ENCODE assay signal across 11 cellular contexts in genomic region chr1:80054129-80054528, GRCh38.
DNase-seq lines count a peak whose midpoint lies in the region; ATAC-seq, FAIRE-seq and TF ChIP-seq lines count a peak whose summit lies in the region.
"Had no signal": no experiment of that assay in that cellular context is flagged by ENCODE, and none has a peak within 500 bp of the region (broad histone marks: within the 10 kb centered on the region; RNA-seq: fewer than 3 reads in every experiment).

No MANE protein-coding gene starts in this region.

- H3K4me3 ChIP-seq in SK-N-SH (ENCODE audit: low read depth in 2 of 2, low read length in 1 of 2) (no peak overlapping the region), endothelial cell of umbilical vein (replicated peaks in 1 of 3; ENCODE audit: insufficient read depth in 1 of 3, low read depth in 1 of 3, low read length in 3 of 3) (no peak overlapping the region), upper lobe of left lung (no peak overlapping the region)

- H3K4me2 ChIP-seq in SK-N-SH (no peak overlapping the region), endothelial cell of umbilical vein (ENCODE audit: insufficient read depth, low read length) (no peak overlapping the region)
- H3K4me2 ChIP-seq: KMS-11 had no signal

- H3K27me3 ChIP-seq in SK-N-SH (ENCODE audit: insufficient read depth) (no peaks in the 10 kb centered on the region), endothelial cell of umbilical vein (ENCODE audit: control insufficient read depth in 2 of 2, insufficient read depth in 2 of 2, low read length in 2 of 2) (no peaks in the 10 kb centered on the region), upper lobe of left lung (no peaks in the 10 kb centered on the region)

- H3K36me3 ChIP-seq in SK-N-SH (replicated peaks in 1 of 2; ENCODE audit: control insufficient read depth in 1 of 2, insufficient read depth in 2 of 2, low read length in 1 of 2) (no peaks in the 10 kb centered on the region), endothelial cell of umbilical vein (ENCODE audit: control insufficient read depth in 2 of 2, extremely low read depth in 1 of 2, insufficient read depth in 2 of 2, low read length in 2 of 2) (no peaks in the 10 kb centered on the region), upper lobe of left lung (no peaks in the 10 kb centered on the region)

- no TSS peak for BruUV-seq in endothelial cell of umbilical vein (replicated peaks; lab: Mats Ljungman, UMichigan)

- TF ChIP-seq CTCF in SK-N-SH (IDR thresholded peaks at IDR 0.05) (no peak), endothelial cell of umbilical vein (IDR thresholded peaks at IDR 0.05; ENCODE audit: extremely low read depth in 1 of 2, insufficient read depth in 1 of 2, low read depth in 1 of 2, low read length in 2 of 2) (no peak), upper lobe of left lung (IDR thresholded peaks at IDR 0.05) (no peak)

- TF ChIP-seq EP300 in SK-N-SH (IDR thresholded peaks at IDR 0.05; ENCODE audit: borderline replicate concordance in 1 of 2, low read depth in 1 of 2, low read length in 1 of 2) = no peak
- no peak for TF ChIP-seq EP300 in upper lobe of left lung (IDR thresholded peaks at IDR 0.05)

- 63% methylated on average over 7 of the region's 7 CpGs for WGBS in SK-N-SH (ENCODE audit: low lambda C conversion rate)
- 70 to 87% methylated on average over 7 of the region's 7 CpGs for WGBS in upper lobe of left lung, 2 donors

- H2AFZ ChIP-seq in SK-N-SH (ENCODE audit: low read depth) = no peak overlapping the region
- no peak overlapping the region for H2AFZ ChIP-seq in endothelial cell of umbilical vein (ENCODE audit: low read depth, low read length)

- ATAC-seq in SK-N-SH treated with all-trans-retinoic acid at 6 μM for 48 hours = no peak; the same call in 2 of the 3 replicates
- peak; percentile 26 to 35 for ATAC-seq in upper lobe of left lung (ENCODE audit: low FRiP score in 2 of 2)
- ATAC-seq in GM21360 (IDR thresholded peaks at IDR 0.05; ENCODE audit: unreplicated experiment) = no peak
- no peak for ATAC-seq in GM18858 (IDR thresholded peaks at IDR 0.05; ENCODE audit: unreplicated experiment)
- ATAC-seq in HG02840 (IDR thresholded peaks at IDR 0.05; ENCODE audit: low FRiP score, unreplicated experiment) = no peak

- no peaks in the 10 kb centered on the region for H3K9me2 ChIP-seq in SK-N-SH

- H3K4me1 ChIP-seq in SK-N-SH (ENCODE audit: control insufficient read depth in 1 of 2, insufficient read depth in 2 of 2, low read depth in 1 of 2, low read length in 1 of 2) (peaks cover 0 to 2% of the 10 kb centered on the region in 2 experiments; a peak in 1 of 4 replicates), endothelial cell of umbilical vein (ENCODE audit: control insufficient read depth, extremely low read depth, insufficient read depth, low read length) (no peaks in the 10 kb centered on the region), upper lobe of left lung (no peaks in the 10 kb centered on the region)

- H3F3A ChIP-seq in SK-N-SH (replicated peaks; ENCODE audit: insufficient read depth) = no peaks in the 10 kb centered on the region

- DNase-seq in SK-N-SH (peak; percentile 21), NCI-H446 treated with DMSO at 0.1 percent for 48 hours (lab: John Stamatoyannopoulos, UW) (peak; percentile 88), endothelial cell of umbilical vein (ENCODE audit: low read depth, low spot score) (peak; percentile 5), upper lobe of left lung (peak in 1 of 2 donors; percentile 39)
- DNase-seq: activated CD4-positive, alpha-beta T cell treated with anti-CD3 and anti-CD28 coated beads, Interleukin-2, amount 50 U/mL, for 48 hours; AML-193 had no signal

- CTCF ChIA-PET in SK-N-SH (lab: Yijun Ruan, JAX) (interaction anchor here (1.1 kb wide), 1 partner anchor 10 kb away, joined by 3 read pairs; no protein-coding TSS in a partner anchor), endothelial cell of umbilical vein (lab: Charles Lee) (no interaction called here)

- POLR2A ChIA-PET in SK-N-SH (lab: Yijun Ruan, JAX) = no interaction called here
- POLR2A ChIA-PET in endothelial cell of umbilical vein (lab: Charles Lee) = no interaction called here

- no peak overlapping the region for H3K27ac ChIP-seq in SK-N-SH (ENCODE audit: low read depth in 2 of 2, low read length in 1 of 2)
- H3K27ac ChIP-seq in endothelial cell of umbilical vein (ENCODE audit: insufficient read depth, low read depth, low read length) = no peak overlapping the region
- H3K27ac ChIP-seq in upper lobe of left lung = no peak overlapping the region
- H3K27ac ChIP-seq: KMS-11 had no signal

- TF ChIP-seq POLR2A in endothelial cell of umbilical vein (IDR thresholded peaks at IDR 0.05; ENCODE audit: low read depth, low read length) (no peak), upper lobe of left lung (IDR thresholded peaks at IDR 0.05) (no peak)

- no peak for FAIRE-seq in endothelial cell of umbilical vein (lab: Jason Lieb, UNC)

- H3K9me1 ChIP-seq in endothelial cell of umbilical vein (replicated peaks; ENCODE audit: control insufficient read depth, extremely low read depth, insufficient read depth, low read length) = no peaks in the 10 kb centered on the region

- H3K9me3 ChIP-seq in SK-N-SH (no peaks in the 10 kb centered on the region; the same call in 1 of the 2 replicates), endothelial cell of umbilical vein (replicated peaks; ENCODE audit: control insufficient read depth, insufficient read depth, low read length) (no peaks in the 10 kb centered on the region), upper lobe of left lung (no peaks in the 10 kb centered on the region)

- no peak for TF ChIP-seq RAD21 in SK-N-SH (IDR thresholded peaks at IDR 0.05; ENCODE audit: low read length)

- H3K79me2 ChIP-seq in SK-N-SH (ENCODE audit: insufficient read depth) (no peaks in the 10 kb centered on the region), endothelial cell of umbilical vein (ENCODE audit: control insufficient read depth, insufficient read depth, low read length) (no peaks in the 10 kb centered on the region)

- no peak overlapping the region for H3K9ac ChIP-seq in SK-N-SH
- H3K9ac ChIP-seq in endothelial cell of umbilical vein (replicated peaks; ENCODE audit: extremely low read depth, insufficient read depth, low read length) = no peak overlapping the region
- H3K9ac ChIP-seq: KMS-11 had no signal

- dilution Hi-C loops in endothelial cell of umbilical vein (cut with MboI; ENCODE audit: extremely low pct_ligation_motif_present, low sequenced_read_pairs) = no loop called here

- intact Hi-C loops in endothelial cell of umbilical vein (cut with micrococcal nuclease) = no loop called here

- H4K20me1 ChIP-seq in SK-N-SH (ENCODE audit: insufficient read depth) (no peaks in the 10 kb centered on the region), endothelial cell of umbilical vein (replicated peaks; ENCODE audit: control insufficient read depth, extremely low read depth, insufficient read depth, low read length) (no peaks in the 10 kb centered on the region)

TF ChIP-seq in SK-N-SH, 30 proteins besides CTCF, POLR2A, EP300 and RAD21:
- TF ChIP-seq MXI1 (IDR thresholded peaks at IDR 0.05; ENCODE audit: low read depth, low read length) (no peak), MAX (IDR thresholded peaks at IDR 0.05; ENCODE audit: low read depth) (no peak), NFIC (IDR thresholded peaks at IDR 0.05; ENCODE audit: borderline replicate concordance) (peak; percentile 74), FOXM1 (IDR thresholded peaks at IDR 0.05; ENCODE audit: low read depth) (no peak), TCF12 (IDR thresholded peaks at IDR 0.05) (peak; percentile 50), SIN3A (IDR thresholded peaks at IDR 0.05; ENCODE audit: borderline replicate concordance, low read depth, low read length) (no peak)
TF ChIP-seq in SK-N-SH: peak in this region for 2.

TF ChIP-seq in SK-N-SH treated with all-trans-retinoic acid at 6 μM for 48 hours, 23 proteins besides CTCF, POLR2A, EP300 and RAD21 (continues in another document):
- no peak for TF ChIP-seq ZNF70 (CRISPR knock-in tag; IDR thresholded peaks at IDR 0.05)
- TF ChIP-seq POU6F1 (CRISPR knock-in tag; IDR thresholded peaks at IDR 0.05; ENCODE audit: borderline replicate concordance, low read depth) = no peak
- TF ChIP-seq TOX (CRISPR knock-in tag; IDR thresholded peaks at IDR 0.05; ENCODE audit: borderline replicate concordance) = no peak
- TF ChIP-seq OSR1 (CRISPR knock-in tag; IDR thresholded peaks at IDR 0.05) = no peak

TF ChIP-seq in endothelial cell of umbilical vein, 7 proteins besides CTCF, POLR2A, EP300 and RAD21:
- TF ChIP-seq EZH2 (IDR thresholded peaks at IDR 0.05; ENCODE audit: borderline replicate concordance, low read depth, low read length, severe bottlenecking) (no peak), GATA2 (IDR thresholded peaks at IDR 0.05; ENCODE audit: insufficient read depth, insufficient read length, low read depth, low read length) (no peak), FOS (IDR thresholded peaks at IDR 0.05; ENCODE audit: borderline replicate concordance, insufficient read depth, low read length) (no peak), POLR2AphosphoS5 (IDR thresholded peaks at IDR 0.05; ENCODE audit: insufficient read depth, low read depth, low read length) (no peak)

Comparison
In these comparisons a context has a peak if more than half of its experiments do, and no peak if none do; other contexts are left out.
1. ATAC-seq: peak in upper lobe of left lung (2 of 2); none in SK-N-SH treated with all-trans-retinoic acid at 6 μM for 48 hours (single experiment), GM21360 (single experiment), GM18858 (single experiment) and HG02840 (single experiment).